1 cellular context compared by ENCODE assay signal in genomic region chr11:18012906-18013781, GRCh38.
TF ChIP-seq lines count a peak whose summit lies in the region.

SERGEF (minus strand) TSS chr11:18013047; CDS start chr11:18013010, 37 bp downstream.

TF ChIP-seq in HEK293, 187 proteins besides CTCF, POLR2A, EP300 and RAD21 (continued from another document and continues in another):
- TF ChIP-seq, protein P1, sequence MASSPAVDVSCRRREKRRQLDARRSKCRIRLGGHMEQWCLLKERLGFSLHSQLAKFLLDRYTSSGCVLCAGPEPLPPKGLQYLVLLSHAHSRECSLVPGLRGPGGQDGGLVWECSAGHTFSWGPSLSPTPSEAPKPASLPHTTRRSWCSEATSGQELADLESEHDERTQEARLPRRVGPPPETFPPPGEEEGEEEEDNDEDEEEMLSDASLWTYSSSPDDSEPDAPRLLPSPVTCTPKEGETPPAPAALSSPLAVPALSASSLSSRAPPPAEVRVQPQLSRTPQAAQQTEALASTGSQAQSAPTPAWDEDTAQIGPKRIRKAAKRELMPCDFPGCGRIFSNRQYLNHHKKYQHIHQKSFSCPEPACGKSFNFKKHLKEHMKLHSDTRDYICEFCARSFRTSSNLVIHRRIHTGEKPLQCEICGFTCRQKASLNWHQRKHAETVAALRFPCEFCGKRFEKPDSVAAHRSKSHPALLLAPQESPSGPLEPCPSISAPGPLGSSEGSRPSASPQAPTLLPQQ (tag by site-specific recombination; IDR thresholded peaks at IDR 0.05): peak; percentile 75
- TF ChIP-seq ZNF785 (tag by site-specific recombination; IDR thresholded peaks at IDR 0.05) (no peak), ZNF560 (tag by site-specific recombination; IDR thresholded peaks at IDR 0.05; ENCODE audit: borderline replicate concordance) (no peak), ZNF660 (tag by site-specific recombination; IDR thresholded peaks at IDR 0.05) (peak; percentile 59), MZF1 (tag by site-specific recombination; IDR thresholded peaks at IDR 0.05; ENCODE audit: borderline replicate concordance) (no peak), ZNF174 (tag by site-specific recombination; IDR thresholded peaks at IDR 0.05) (no peak), ZNF274 (IDR thresholded peaks at IDR 0.05; ENCODE audit: low read length) (no peak), ZNF274 (tag by site-specific recombination; IDR thresholded peaks at IDR 0.05; ENCODE audit: borderline replicate concordance) (no peak), ELK4 (IDR thresholded peaks at IDR 0.05; ENCODE audit: borderline replicate concordance, low read depth, low read length) (no peak), ZNF239 (tag by site-specific recombination; IDR thresholded peaks at IDR 0.05) (no peak), HIC1 (tag by site-specific recombination; IDR thresholded peaks at IDR 0.05) (peak; percentile 76; the same call in 1 of the 2 replicates), GLIS2 (tag by site-specific recombination; IDR thresholded peaks at IDR 0.05) (peak; percentile 65), ZNF404 (tag by site-specific recombination; IDR thresholded peaks at IDR 0.05) (no peak), ZNF701 (tag by site-specific recombination; IDR thresholded peaks at IDR 0.05) (no peak), TCF7L2 (IDR thresholded peaks at IDR 0.05; ENCODE audit: borderline replicate concordance, low read depth, low read length) (no peak), ZNF2 (tag by site-specific recombination; IDR thresholded peaks at IDR 0.05) (0 out of 2 replicates have a peak, but pooled peaks have one; percentile 72), ZNF585B (tag by site-specific recombination; IDR thresholded peaks at IDR 0.05) (no peak), ZNF548 (tag by site-specific recombination; IDR thresholded peaks at IDR 0.05) (no peak), REST (tag by site-specific recombination; IDR thresholded peaks at IDR 0.05) (no peak), ZNF707 (tag by site-specific recombination; IDR thresholded peaks at IDR 0.05) (no peak), ZNF670 (tag by site-specific recombination; IDR thresholded peaks at IDR 0.05; ENCODE audit: low read depth) (no peak), ZBTB8A (tag by site-specific recombination; IDR thresholded peaks at IDR 0.05) (peak; percentile 82), ZNF513 (tag by site-specific recombination; IDR thresholded peaks at IDR 0.05) (no peak), KLF1 (tag by site-specific recombination; IDR thresholded peaks at IDR 0.05) (peak; percentile 61), ZNF214 (tag by site-specific recombination; IDR thresholded peaks at IDR 0.05; ENCODE audit: borderline replicate concordance) (no peak), OSR2 (tag by site-specific recombination; IDR thresholded peaks at IDR 0.05) (no peak), ZNF654 (tag by site-specific recombination; IDR thresholded peaks at IDR 0.05; ENCODE audit: low read depth) (no peak), HOXD13 (CRISPR knock-in tag; IDR thresholded peaks at IDR 0.05; ENCODE audit: borderline replicate concordance) (no peak), KLF9 (tag by site-specific recombination; IDR thresholded peaks at IDR 0.05; ENCODE audit: low read depth) (peak; percentile 66), KLF10 (tag by site-specific recombination; IDR thresholded peaks at IDR 0.05) (peak; percentile 89), REPIN1 (tag by site-specific recombination; IDR thresholded peaks at IDR 0.05; ENCODE audit: low read depth) (no peak), ZNF600 (tag by site-specific recombination; IDR thresholded peaks at IDR 0.05) (peak; percentile 67), ZNF830 (tag by site-specific recombination; IDR thresholded peaks at IDR 0.05; ENCODE audit: low read depth) (no peak), ZBTB10 (tag by site-specific recombination; IDR thresholded peaks at IDR 0.05) (peak; percentile 55; the same call in 1 of the 2 replicates), TRIM28 (IDR thresholded peaks at IDR 0.05; ENCODE audit: borderline replicate concordance, low read length) (no peak), ZNF623 (tag by site-specific recombination; IDR thresholded peaks at IDR 0.05) (no peak), MEIS1 (CRISPR knock-in tag; IDR thresholded peaks at IDR 0.05; ENCODE audit: borderline replicate concordance) (no peak), SALL2 (tag by site-specific recombination; IDR thresholded peaks at IDR 0.05; ENCODE audit: borderline replicate concordance) (no peak), ZNF362 (tag by site-specific recombination; IDR thresholded peaks at IDR 0.05) (no peak), ZNF311 (tag by site-specific recombination; IDR thresholded peaks at IDR 0.05; ENCODE audit: borderline replicate concordance) (no peak)
- TF ChIP-seq, protein P2, sequence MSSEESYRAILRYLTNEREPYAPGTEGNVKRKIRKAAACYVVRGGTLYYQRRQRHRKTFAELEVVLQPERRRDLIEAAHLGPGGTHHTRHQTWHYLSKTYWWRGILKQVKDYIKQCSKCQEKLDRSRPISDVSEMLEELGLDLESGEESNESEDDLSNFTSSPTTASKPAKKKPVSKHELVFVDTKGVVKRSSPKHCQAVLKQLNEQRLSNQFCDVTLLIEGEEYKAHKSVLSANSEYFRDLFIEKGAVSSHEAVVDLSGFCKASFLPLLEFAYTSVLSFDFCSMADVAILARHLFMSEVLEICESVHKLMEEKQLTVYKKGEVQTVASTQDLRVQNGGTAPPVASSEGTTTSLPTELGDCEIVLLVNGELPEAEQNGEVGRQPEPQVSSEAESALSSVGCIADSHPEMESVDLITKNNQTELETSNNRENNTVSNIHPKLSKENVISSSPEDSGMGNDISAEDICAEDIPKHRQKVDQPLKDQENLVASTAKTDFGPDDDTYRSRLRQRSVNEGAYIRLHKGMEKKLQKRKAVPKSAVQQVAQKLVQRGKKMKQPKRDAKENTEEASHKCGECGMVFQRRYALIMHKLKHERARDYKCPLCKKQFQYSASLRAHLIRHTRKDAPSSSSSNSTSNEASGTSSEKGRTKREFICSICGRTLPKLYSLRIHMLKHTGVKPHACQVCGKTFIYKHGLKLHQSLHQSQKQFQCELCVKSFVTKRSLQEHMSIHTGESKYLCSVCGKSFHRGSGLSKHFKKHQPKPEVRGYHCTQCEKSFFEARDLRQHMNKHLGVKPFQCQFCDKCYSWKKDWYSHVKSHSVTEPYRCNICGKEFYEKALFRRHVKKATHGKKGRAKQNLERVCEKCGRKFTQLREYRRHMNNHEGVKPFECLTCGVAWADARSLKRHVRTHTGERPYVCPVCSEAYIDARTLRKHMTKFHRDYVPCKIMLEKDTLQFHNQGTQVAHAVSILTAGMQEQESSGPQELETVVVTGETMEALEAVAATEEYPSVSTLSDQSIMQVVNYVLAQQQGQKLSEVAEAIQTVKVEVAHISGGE (tag by site-specific recombination; conservative IDR thresholded peaks at IDR 0.05; ENCODE audit: low read depth): peak; percentile 39; the same call in 1 of the 2 replicates
- TF ChIP-seq, protein P3, sequence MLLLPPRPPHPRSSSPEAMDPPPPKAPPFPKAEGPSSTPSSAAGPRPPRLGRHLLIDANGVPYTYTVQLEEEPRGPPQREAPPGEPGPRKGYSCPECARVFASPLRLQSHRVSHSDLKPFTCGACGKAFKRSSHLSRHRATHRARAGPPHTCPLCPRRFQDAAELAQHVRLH (tag by site-specific recombination; IDR thresholded peaks at IDR 0.05): no peak
- TF ChIP-seq, protein P4, sequence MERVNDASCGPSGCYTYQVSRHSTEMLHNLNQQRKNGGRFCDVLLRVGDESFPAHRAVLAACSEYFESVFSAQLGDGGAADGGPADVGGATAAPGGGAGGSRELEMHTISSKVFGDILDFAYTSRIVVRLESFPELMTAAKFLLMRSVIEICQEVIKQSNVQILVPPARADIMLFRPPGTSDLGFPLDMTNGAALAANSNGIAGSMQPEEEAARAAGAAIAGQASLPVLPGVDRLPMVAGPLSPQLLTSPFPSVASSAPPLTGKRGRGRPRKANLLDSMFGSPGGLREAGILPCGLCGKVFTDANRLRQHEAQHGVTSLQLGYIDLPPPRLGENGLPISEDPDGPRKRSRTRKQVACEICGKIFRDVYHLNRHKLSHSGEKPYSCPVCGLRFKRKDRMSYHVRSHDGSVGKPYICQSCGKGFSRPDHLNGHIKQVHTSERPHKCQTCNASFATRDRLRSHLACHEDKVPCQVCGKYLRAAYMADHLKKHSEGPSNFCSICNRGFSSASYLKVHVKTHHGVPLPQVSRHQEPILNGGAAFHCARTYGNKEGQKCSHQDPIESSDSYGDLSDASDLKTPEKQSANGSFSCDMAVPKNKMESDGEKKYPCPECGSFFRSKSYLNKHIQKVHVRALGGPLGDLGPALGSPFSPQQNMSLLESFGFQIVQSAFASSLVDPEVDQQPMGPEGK (tag by site-specific recombination; IDR thresholded peaks at IDR 0.05): peak; percentile 42
